Comparison of ENCODE assay signal across 19 cellular contexts in genomic region chr10:25501912-25502311, GRCh38.
DNase-seq lines count a peak whose midpoint lies in the region; ATAC-seq and TF ChIP-seq lines count a peak whose summit lies in the region.
"Had no signal": no experiment of that assay in that cellular context is flagged by ENCODE, and none has a peak within 500 bp of the region (broad histone marks: within the 10 kb centered on the region; RNA-seq: fewer than 3 reads in every experiment).

No MANE protein-coding gene starts in this region.

- no peak overlapping the region for H3K4me3 Mint-ChIP-seq in neural progenitor cell
- H3K4me3 Mint-ChIP-seq: CD8-positive, alpha-beta memory T cell had no signal

- H3K79me2 ChIP-seq in neural progenitor cell (ENCODE audit: low read depth): no peaks in the 10 kb centered on the region

- H3K9me3 ChIP-seq in right cardiac atrium (ENCODE audit: control insufficient read depth, low read length) (no peaks in the 10 kb centered on the region), neural progenitor cell (ENCODE audit: low read depth) (no peaks in the 10 kb centered on the region), BE2C (no peaks in the 10 kb centered on the region)
- H3K9me3 ChIP-seq: BLaER1 treated with 17β-estradiol and CSF1 and Interleukin-3, amounts not matched to agents 10 nM and 100 nM had no signal

- no peaks in the 10 kb centered on the region for H3K4me1 ChIP-seq in right cardiac atrium (ENCODE audit: control insufficient read depth, insufficient read depth, low read length)
- peaks cover 23% of the 10 kb centered on the region for H3K4me1 ChIP-seq in neural progenitor cell
- H3K4me1 ChIP-seq in BE2C: no peaks in the 10 kb centered on the region
- H3K4me1 ChIP-seq: BLaER1 treated with 17β-estradiol and CSF1 and Interleukin-3, amounts not matched to agents 10 nM and 100 nM had no signal

- 41% methylated on average over 4 of the region's 4 CpGs for WGBS in right cardiac atrium

- no peak overlapping the region for H3K9ac ChIP-seq in neural progenitor cell
- H3K9ac ChIP-seq: BLaER1 treated with 17β-estradiol and CSF1 and Interleukin-3, amounts not matched to agents 10 nM and 100 nM; KMS-11 had no signal

- H3K4me1 Mint-ChIP-seq in neural progenitor cell: peaks cover 17% of the 10 kb centered on the region
- H3K4me1 Mint-ChIP-seq: CD8-positive, alpha-beta memory T cell had no signal

- H3K27ac ChIP-seq in right cardiac atrium (ENCODE audit: low read length): no peak overlapping the region
- no peak overlapping the region for H3K27ac ChIP-seq in neural progenitor cell
- H3K27ac ChIP-seq: BLaER1 treated with 17β-estradiol and CSF1 and Interleukin-3, amounts not matched to agents 10 nM and 100 nM; KMS-11 had no signal

- no peak overlapping the region for H3K27ac Mint-ChIP-seq in neural progenitor cell
- H3K27ac Mint-ChIP-seq: CD8-positive, alpha-beta memory T cell had no signal

- peak overlapping the region; percentile 7 for H2AFZ ChIP-seq in neural progenitor cell (replicated peaks)

- H3K36me3 ChIP-seq in neural progenitor cell (no peaks in the 10 kb centered on the region), BE2C (no peaks in the 10 kb centered on the region)
- H3K36me3 ChIP-seq: BLaER1 treated with 17β-estradiol and CSF1 and Interleukin-3, amounts not matched to agents 10 nM and 100 nM had no signal

- H3K9me3 Mint-ChIP-seq in neural progenitor cell: no peaks in the 10 kb centered on the region

- ATAC-seq in left cardiac atrium: peak; percentile 15 to 65
- no peak for ATAC-seq in right cardiac atrium
- ATAC-seq in HG02973 (IDR thresholded peaks at IDR 0.05; ENCODE audit: unreplicated experiment): no peak
- no peak for ATAC-seq in GM21381 (IDR thresholded peaks at IDR 0.05; ENCODE audit: unreplicated experiment)
- ATAC-seq: GM12878 had no signal

- intact Hi-C loops in left cardiac atrium (cut with DNase I): no loop called here
- intact Hi-C loops in right cardiac atrium (cut with DNase I): no loop called here

- peak overlapping the region; percentile 5 for H3K4me2 ChIP-seq in neural progenitor cell
- H3K4me2 ChIP-seq: BLaER1 treated with 17β-estradiol and CSF1 and Interleukin-3, amounts not matched to agents 10 nM and 100 nM; KMS-11 had no signal

- no peaks in the 10 kb centered on the region for H3K27me3 ChIP-seq in right cardiac atrium (ENCODE audit: control insufficient read depth, insufficient read depth)
- no peaks in the 10 kb centered on the region for H3K27me3 ChIP-seq in neural progenitor cell
- no peaks in the 10 kb centered on the region for H3K27me3 ChIP-seq in BE2C
- H3K27me3 ChIP-seq: BLaER1 treated with 17β-estradiol and CSF1 and Interleukin-3, amounts not matched to agents 10 nM and 100 nM had no signal

- no peaks in the 10 kb centered on the region for H3K36me3 Mint-ChIP-seq in neural progenitor cell
- H3K36me3 Mint-ChIP-seq: CD8-positive, alpha-beta memory T cell had no signal

- no peaks in the 10 kb centered on the region for H4K20me1 ChIP-seq in neural progenitor cell (ENCODE audit: low read depth)
- H4K20me1 ChIP-seq: BLaER1 treated with 17β-estradiol and CSF1 and Interleukin-3, amounts not matched to agents 10 nM and 100 nM had no signal

- no peaks in the 10 kb centered on the region for H3K27me3 Mint-ChIP-seq in neural progenitor cell (ENCODE audit: insufficient read depth, low read depth)

- DNase-seq in left cardiac atrium (no peak), right cardiac atrium (no peak), fibroblast of pulmonary artery (ENCODE audit: low read depth) (peak; percentile 16), neural progenitor cell (ENCODE audit: low spot score) (peak; percentile 32), superior temporal gyrus (ENCODE audit: extremely low spot score) (peak; percentile 30), BE2C (no peak)
- DNase-seq: CD8-positive, alpha-beta memory T cell; DMS79; GOT3; NCI-H1048; NCI-H146; NCI-H2081; NCI-H524; SIG-M5 had no signal

- no peak for TF ChIP-seq CTCF in fibroblast of pulmonary artery (IDR thresholded peaks at IDR 0.05; ENCODE audit: low read length, missing control alignments)
- TF ChIP-seq CTCF in neural progenitor cell (IDR thresholded peaks at IDR 0.05): no peak
- TF ChIP-seq CTCF in BE2C (IDR thresholded peaks at IDR 0.05; ENCODE audit: low read depth, low read length): no peak

- H3K4me3 ChIP-seq in right cardiac atrium (ENCODE audit: low read length) (no peak overlapping the region), fibroblast of pulmonary artery (replicated peaks; ENCODE audit: low read depth, low read length) (no peak overlapping the region), neural progenitor cell (no peak overlapping the region), BE2C (ENCODE audit: low read depth, low read length) (no peak overlapping the region)
- H3K4me3 ChIP-seq: BLaER1 treated with 17β-estradiol and CSF1 and Interleukin-3, amounts not matched to agents 10 nM and 100 nM; GM12878 had no signal

- no peaks in the 10 kb centered on the region for H3F3A ChIP-seq in neural progenitor cell (ENCODE audit: low read depth)

Comparison
In these comparisons a context has a peak if more than half of its experiments do, and no peak if none do; other contexts are left out.
1. ATAC-seq: peak in left cardiac atrium (2 of 2); none in right cardiac atrium (0 of 2), HG02973 (single experiment) and GM21381 (single experiment).
2. DNase-seq: peak in fibroblast of pulmonary artery (single experiment), neural progenitor cell (single experiment) and superior temporal gyrus (single experiment); none in left cardiac atrium (single experiment), right cardiac atrium (0 of 3) and BE2C (single experiment).